In genomic region chr2:98709530-98709929, GRCh38 we compare ENCODE assay signal across 14 cellular contexts. TPM values are rescaled to one million over a fixed set of nuclear protein-coding genes. Genes with fewer than 3 reads are reported as not detected.
A peak's percentile ranks its signal among the peaks of the same experiment; 100 is the strongest.
DNase-seq lines count a peak whose midpoint lies in the region; ATAC-seq, FAIRE-seq and TF ChIP-seq lines count a peak whose summit lies in the region.
"Had no signal": no experiment of that assay in that cellular context is flagged by ENCODE, and none has a peak within 500 bp of the region (broad histone marks: within the 10 kb centered on the region; RNA-seq: fewer than 3 reads in every experiment).

No MANE protein-coding gene starts in this region.

- DNase-seq in DMS53 (lab: John Stamatoyannopoulos, UW), result peak; percentile 55
- DNase-seq in DMS53 treated with DMSO at 0.1 percent for 48 hours (lab: John Stamatoyannopoulos, UW; ENCODE audit: unreplicated experiment), result no peak
- DNase-seq in NCI-H446 (lab: John Stamatoyannopoulos, UW), result peak; percentile 82 to 86
- peak; percentile 82 for DNase-seq in endothelial cell of umbilical vein (ENCODE audit: low read depth, low spot score)
- DNase-seq in prostate gland (ENCODE audit: low spot score), result peak; percentile 37
- no peak for DNase-seq in islet precursor cell
- no peak for DNase-seq in SIG-M5 treated with dmso at 0.1 percent for 504 hours (lab: John Stamatoyannopoulos, UW; ENCODE audit: unreplicated experiment)
- DNase-seq: NCI-H2171 treated with DMSO at 0.1 percent for 48 hours; psoas muscle; stimulated activated CD4-positive, alpha-beta T cell treated with anti-CD3 and anti-CD28 coated beads, Interleukin-4, amount 100 ng/mL, for 24 hours had no signal

- no peaks in the 10 kb centered on the region for H4K20me1 ChIP-seq in endothelial cell of umbilical vein (replicated peaks; ENCODE audit: control insufficient read depth, extremely low read depth, insufficient read depth, low read length)

- TF ChIP-seq CTCF in endothelial cell of umbilical vein (IDR thresholded peaks at IDR 0.05; ENCODE audit: extremely low read depth in 1 of 2, insufficient read depth in 1 of 2, low read depth in 1 of 2, low read length in 2 of 2), result no peak
- no peak for TF ChIP-seq CTCF in prostate gland (IDR thresholded peaks at IDR 0.05)

- POLR2A ChIA-PET in endothelial cell of umbilical vein (lab: Charles Lee), result no interaction called here

- H3K9me3 ChIP-seq in endothelial cell of umbilical vein (replicated peaks; ENCODE audit: control insufficient read depth, insufficient read depth, low read length), result no peaks in the 10 kb centered on the region
- no peaks in the 10 kb centered on the region for H3K9me3 ChIP-seq in prostate gland
- H3K9me3 ChIP-seq: psoas muscle had no signal

- dilution Hi-C loops in endothelial cell of umbilical vein (cut with MboI; ENCODE audit: extremely low pct_ligation_motif_present, low sequenced_read_pairs), result no loop called here

- no peaks in the 10 kb centered on the region for H3K36me3 ChIP-seq in endothelial cell of umbilical vein (ENCODE audit: control insufficient read depth in 2 of 2, extremely low read depth in 1 of 2, insufficient read depth in 2 of 2, low read length in 2 of 2)
- no peaks in the 10 kb centered on the region for H3K36me3 ChIP-seq in prostate gland

- H3K79me2 ChIP-seq in endothelial cell of umbilical vein (ENCODE audit: control insufficient read depth, insufficient read depth, low read length), result peaks cover 80% of the 10 kb centered on the region

- H3K9me1 ChIP-seq in endothelial cell of umbilical vein (replicated peaks; ENCODE audit: control insufficient read depth, extremely low read depth, insufficient read depth, low read length), result no peaks in the 10 kb centered on the region

- FAIRE-seq in endothelial cell of umbilical vein (lab: Jason Lieb, UNC), result no peak
- FAIRE-seq: endometrium had no signal

- no peak for ATAC-seq in GM19035 (IDR thresholded peaks at IDR 0.05; ENCODE audit: unreplicated experiment)
- ATAC-seq: Panc1 had no signal

- H3K4me2 ChIP-seq in endothelial cell of umbilical vein (ENCODE audit: insufficient read depth, low read length), result no peak overlapping the region

- H3K4me3 ChIP-seq in endothelial cell of umbilical vein (replicated peaks in 1 of 3; ENCODE audit: insufficient read depth in 1 of 3, low read depth in 1 of 3, low read length in 3 of 3) (no peak overlapping the region), prostate gland (no peak overlapping the region)
- H3K4me3 ChIP-seq: psoas muscle had no signal

- no peak for TF ChIP-seq POLR2A in endothelial cell of umbilical vein (IDR thresholded peaks at IDR 0.05; ENCODE audit: low read depth, low read length)
- no peak for TF ChIP-seq POLR2A in prostate gland (IDR thresholded peaks at IDR 0.05)

- no peak overlapping the region for H3K9ac ChIP-seq in endothelial cell of umbilical vein (replicated peaks; ENCODE audit: extremely low read depth, insufficient read depth, low read length)

- peaks cover 42% of the 10 kb centered on the region for H3K4me1 ChIP-seq in endothelial cell of umbilical vein (ENCODE audit: control insufficient read depth, extremely low read depth, insufficient read depth, low read length)
- no peaks in the 10 kb centered on the region for H3K4me1 ChIP-seq in prostate gland (replicated peaks)

- CTCF ChIA-PET in endothelial cell of umbilical vein (lab: Charles Lee), result interaction anchor here (0.7 to 4.1 kb wide), 4 partner anchors 14 to 60 kb away, joined by 3 to 16 read pairs (median 4); no protein-coding TSS in a partner anchor

- H3K27me3 ChIP-seq in endothelial cell of umbilical vein (ENCODE audit: control insufficient read depth in 2 of 2, insufficient read depth in 2 of 2, low read length in 2 of 2) (no peaks in the 10 kb centered on the region), prostate gland (replicated peaks; ENCODE audit: insufficient read depth) (no peaks in the 10 kb centered on the region)

- no peak overlapping the region for H3K27ac ChIP-seq in endothelial cell of umbilical vein (ENCODE audit: insufficient read depth, low read depth, low read length)
- H3K27ac ChIP-seq in prostate gland, result no peak overlapping the region
- H3K27ac ChIP-seq: 22Rv1, psoas muscle had no signal

- no peak overlapping the region for H2AFZ ChIP-seq in endothelial cell of umbilical vein (ENCODE audit: low read depth, low read length)

- BruUV-seq in endothelial cell of umbilical vein (replicated peaks; lab: Mats Ljungman, UMichigan), result no TSS peak

- intact Hi-C loops in endothelial cell of umbilical vein (cut with micrococcal nuclease), result no loop called here
- intact Hi-C loops in prostate gland (cut with DNase I), result no loop called here

TF ChIP-seq in endothelial cell of umbilical vein, 7 proteins besides CTCF, POLR2A, EP300 and RAD21:
- TF ChIP-seq FOS (IDR thresholded peaks at IDR 0.05; ENCODE audit: borderline replicate concordance, insufficient read depth, low read length), result no peak
- TF ChIP-seq JUN (IDR thresholded peaks at IDR 0.05; ENCODE audit: borderline replicate concordance, insufficient read depth, insufficient read length, low read depth), result no peak

RNA-seq across cellular contexts. Expression of gene MGAT4A, which starts 21.4 kb away (rescaled TPM):
- 42.2 and 47.6 TPM in 2 replicates for total RNA-seq in endothelial cell of umbilical vein
- 8.2 and 9.2 TPM in 2 replicates for polyA plus RNA-seq in endothelial cell of umbilical vein
- polyA plus RNA-seq in endothelial cell of umbilical vein (2011; cell fraction: cytosol; rRNA removed), result 10.0 and 11.5 TPM in 2 replicates
- 22.1 and 37.9 TPM in 2 replicates for polyA plus RNA-seq in endothelial cell of umbilical vein (2011; cell fraction: nucleus; rRNA removed)
- 31.6 and 54.3 TPM in 2 replicates for polyA plus RNA-seq in endothelial cell of umbilical vein (2012)
- 24.5 and 26.6 TPM in 2 replicates for polyA minus RNA-seq in endothelial cell of umbilical vein
- polyA minus RNA-seq in endothelial cell of umbilical vein (2011; cell fraction: cytosol; rRNA and poly(A)+ RNA removed), result not detected
- 28.3 and 39.7 TPM in 2 replicates for polyA minus RNA-seq in endothelial cell of umbilical vein (2011; cell fraction: nucleus; rRNA and poly(A)+ RNA removed)
- total RNA-seq in prostate gland, result 10 to 100 TPM; 14.0 to 20.4 TPM

Comparison
In these comparisons a context has a peak if more than half of its experiments do, and no peak if none do; other contexts are left out.
1. DNase-seq: peak in DMS53 (single experiment), NCI-H446 (2 of 2), endothelial cell of umbilical vein (single experiment) and prostate gland (single experiment); none in DMS53 treated with DMSO at 0.1 percent for 48 hours (single experiment), islet precursor cell (single experiment) and SIG-M5 treated with dmso at 0.1 percent for 504 hours (single experiment).